Comparison of ENCODE assay signal across 24 cellular contexts in genomic region chr4:87966095-87966496, GRCh38. TPM values are rescaled to one million over a fixed set of nuclear protein-coding genes. Genes with fewer than 3 reads are reported as not detected.
"Had no signal": no experiment of that assay in that cellular context is flagged by ENCODE, and none has a peak within 500 bp of the region (broad histone marks: within the 10 kb centered on the region; RNA-seq: fewer than 3 reads in every experiment).

No MANE protein-coding gene starts in this region.

- H3K9me3 ChIP-seq: heart left ventricle, prostate gland, spleen, suprapubic skin, thyroid gland, vagina had no signal

- H2AFZ ChIP-seq: parathyroid adenoma had no signal

- H3K9me3 Mint-ChIP-seq: natural killer cell treated with Interleukin-12 subunit alpha and Interleukin-12 subunit beta and Interleukin-15 and Interleukin-18, amount 100 ng/mL, for 72 hours; type B pancreatic cell had no signal

- H3K4me3 Mint-ChIP-seq: endodermal cell; mesothelial cell of epicardium; natural killer cell treated with Interleukin-12 subunit alpha and Interleukin-12 subunit beta and Interleukin-15 and Interleukin-18, amount 100 ng/mL, for 72 hours; type B pancreatic cell had no signal

- H3K27ac ChIP-seq: coronary artery, heart left ventricle, parathyroid adenoma, prostate gland, spleen, suprapubic skin, thyroid gland, vagina had no signal

- H3K27me3 ChIP-seq: spleen, thyroid gland, vagina had no signal

- H3K4me3 ChIP-seq: coronary artery, heart left ventricle, prostate gland, spleen, suprapubic skin, thyroid gland, vagina had no signal

- FAIRE-seq: endothelial cell of umbilical vein had no signal

- H3K79me2 ChIP-seq: parathyroid adenoma had no signal

- H3K36me3 Mint-ChIP-seq: mesothelial cell of epicardium; natural killer cell treated with Interleukin-12 subunit alpha and Interleukin-12 subunit beta and Interleukin-15 and Interleukin-18, amount 100 ng/mL, for 72 hours; type B pancreatic cell had no signal

- H3K4me1 Mint-ChIP-seq: endodermal cell had no signal

- H3K36me3 ChIP-seq: heart left ventricle, prostate gland, spleen, suprapubic skin, thyroid gland, vagina had no signal

- H3K4me1 ChIP-seq: heart left ventricle, parathyroid adenoma, prostate gland, spleen, suprapubic skin, thyroid gland, vagina had no signal

- H3K27ac Mint-ChIP-seq: endodermal cell; mesothelial cell of epicardium; natural killer cell treated with Interleukin-12 subunit alpha and Interleukin-12 subunit beta and Interleukin-15 and Interleukin-18, amount 100 ng/mL, for 72 hours; type B pancreatic cell had no signal

- H3K27me3 Mint-ChIP-seq: type B pancreatic cell had no signal

- H3K9ac ChIP-seq: parathyroid adenoma had no signal

- DNase-seq: effector CD4-positive, alpha-beta T cell; erythroblast; foreskin melanocyte; hippocampal formation; kidney glomerular epithelial cell; retina; stimulated activated CD4-positive, alpha-beta T cell treated with anti-CD3 and anti-CD28 coated beads, Interleukin-15, amount 100 ng/mL, for 24 hours; stimulated activated CD4-positive, alpha-beta T cell treated with anti-CD3 and anti-CD28 coated beads, Interleukin-1b, Interleukin-23, amount 100 ng/mL, for 48 hours; stimulated activated CD4-positive, alpha-beta T cell treated with anti-CD3 and anti-CD28 coated beads, Interleukin-4, amount 100 ng/mL, for 24 hours; stimulated activated naive CD4-positive, alpha-beta T cell; thyroid gland had no signal

RNA-seq across cellular contexts. Expression of gene SPP1, which starts 9.4 kb away (rescaled TPM):
- total RNA-seq: dermis microvascular lymphatic vessel endothelial cell; endothelial cell of umbilical vein; natural killer cell treated with Interleukin-12 subunit alpha and Interleukin-12 subunit beta and Interleukin-15 and Interleukin-18, amount 100 ng/mL, for 72 hours had no signal
- polyA plus RNA-seq: endothelial cell of umbilical vein had no signal
